10 cellular contexts compared by ENCODE assay signal in genomic region chr6:33278392-33278741, GRCh38. TPM values are rescaled to one million over a fixed set of nuclear protein-coding genes. Genes with fewer than 3 reads are reported as not detected.
DNase-seq lines count a peak whose midpoint lies in the region; ATAC-seq and TF ChIP-seq lines count a peak whose summit lies in the region.
"Had no signal": no experiment of that assay in that cellular context is flagged by ENCODE, and none has a peak within 500 bp of the region (broad histone marks: within the 10 kb centered on the region; RNA-seq: fewer than 3 reads in every experiment).

No MANE protein-coding gene starts in this region.

- H3K27ac ChIP-seq in iPS-20b (ENCODE audit: low read length) (no peak overlapping the region), transverse colon (peak overlapping the region; percentile 91 to 98 (median 94)), MM.1S (ENCODE audit: low read length) (no peak overlapping the region)

- peaks cover 23% of the 10 kb centered on the region for H4K20me1 ChIP-seq in MM.1S (ENCODE audit: insufficient read depth, low read length)

- no peaks in the 10 kb centered on the region for H3K9me2 ChIP-seq in MM.1S (replicated peaks; ENCODE audit: insufficient read depth, low read length)

- peaks cover 67% of the 10 kb centered on the region for H3K4me1 Mint-ChIP-seq in activated naive CD4-positive, alpha-beta T cell treated with anti-CD3 and anti-CD28 coated beads, Interleukin-2, amount 10 ng/mL, durations not matched to agents 7 days and 5 days
- H3K4me1 Mint-ChIP-seq in T-cell, result peaks cover 53 to 61% (median 55%) of the 10 kb centered on the region in 3 donors

- TF ChIP-seq CTCF in transverse colon (IDR thresholded peaks at IDR 0.05), result no peak
- TF ChIP-seq CTCF in MM.1S (IDR thresholded peaks at IDR 0.05; ENCODE audit: low read length), result no peak

- in situ Hi-C loops in transverse colon (cut with MboI; ENCODE audit: low pct_ligation_motif_present in 1 of 4, low pct_unique_long_range_greater_than_20kb in 1 of 4, low sequenced_read_pairs in 3 of 4), result no loop called here

- no peak overlapping the region; the same call in 1 of the 2 replicates for H3K9ac ChIP-seq in iPS-20b (ENCODE audit: low read depth, low read length)
- no peak overlapping the region for H3K9ac ChIP-seq in MM.1S (ENCODE audit: low read length)

- intact Hi-C loops in transverse colon (cut with DNase I; ENCODE audit: low total_unique reads), result no loop called here

- TF ChIP-seq EP300 in transverse colon (IDR thresholded peaks at IDR 0.05; ENCODE audit: low read depth), result no peak

- H3K4me2 ChIP-seq in MM.1S (ENCODE audit: low read depth, low read length), result no peak overlapping the region

- peak overlapping the region; percentile 91 for H3K4me3 Mint-ChIP-seq in activated naive CD4-positive, alpha-beta T cell treated with anti-CD3 and anti-CD28 coated beads, Interleukin-2, amount 10 ng/mL, durations not matched to agents 7 days and 5 days
- peak overlapping the region; percentile 90 to 94 (median 92) for H3K4me3 Mint-ChIP-seq in T-cell

- H3K27me3 Mint-ChIP-seq in activated naive CD4-positive, alpha-beta T cell treated with anti-CD3 and anti-CD28 coated beads, Interleukin-2, amount 10 ng/mL, durations not matched to agents 7 days and 5 days, result peaks cover 4% of the 10 kb centered on the region
- H3K27me3 Mint-ChIP-seq in T-cell, result no peaks in the 10 kb centered on the region

- peaks cover 50% of the 10 kb centered on the region for H3F3A ChIP-seq in MM.1S (ENCODE audit: insufficient read depth, low read length)

- H3K27me3 ChIP-seq in iPS-20b (ENCODE audit: insufficient read depth, low read length), result no peaks in the 10 kb centered on the region
- H3K27me3 ChIP-seq in transverse colon, result no peaks in the 10 kb centered on the region
- H3K27me3 ChIP-seq in MM.1S (replicated peaks; ENCODE audit: insufficient read depth, low read length), result no peaks in the 10 kb centered on the region

- peak overlapping the region; percentile 97 for H3K27ac Mint-ChIP-seq in activated naive CD4-positive, alpha-beta T cell treated with anti-CD3 and anti-CD28 coated beads, Interleukin-2, amount 10 ng/mL, durations not matched to agents 7 days and 5 days
- peak overlapping the region; percentile 94 to 96 for H3K27ac Mint-ChIP-seq in T-cell

- 92% methylated on average over 8 of the region's 9 CpGs; no CpG with 5 or more reads in 1 of the 2 donors for WGBS in transverse colon (ENCODE audit: low coverage in 1 of 2), 2 donors

- H3K79me2 ChIP-seq in MM.1S (ENCODE audit: low read length), result peaks cover 26% of the 10 kb centered on the region

- ATAC-seq in T-cell (replicated peaks in 1 of 4), result no peak

- H3K4me3 ChIP-seq in iPS-20b (ENCODE audit: low read length), result peak overlapping the region; percentile 94; the same call in 1 of the 2 replicates
- no peak overlapping the region for H3K4me3 ChIP-seq in transverse colon
- H3K4me3 ChIP-seq in MM.1S (ENCODE audit: low read length), result no peak overlapping the region

- no peaks in the 10 kb centered on the region for H3K9me3 Mint-ChIP-seq in activated naive CD4-positive, alpha-beta T cell treated with anti-CD3 and anti-CD28 coated beads, Interleukin-2, amount 10 ng/mL, durations not matched to agents 7 days and 5 days
- H3K9me3 Mint-ChIP-seq in T-cell, result no peaks in the 10 kb centered on the region

- no peak for TF ChIP-seq POLR2A in transverse colon (IDR thresholded peaks at IDR 0.05)

- H3K36me3 Mint-ChIP-seq in activated naive CD4-positive, alpha-beta T cell treated with anti-CD3 and anti-CD28 coated beads, Interleukin-2, amount 10 ng/mL, durations not matched to agents 7 days and 5 days, result peaks cover 63% of the 10 kb centered on the region
- peaks cover 34% of the 10 kb centered on the region for H3K36me3 Mint-ChIP-seq in T-cell

- CTCF ChIA-PET in activated naive CD4-positive, alpha-beta T cell treated with anti-CD3 and anti-CD28 coated beads, Interleukin-2, amount 10 ng/mL, durations not matched to agents 7 days and 5 days (lab: Charles Lee), result interaction anchor here (1.1 to 2.4 kb wide), 4 partner anchors 11 to 67 kb away, joined by 4 to 11 read pairs (median 7); partner anchors contain the start of genes PFDN6, RGL2 and WDR46
- CTCF ChIA-PET in T-cell (lab: Charles Lee), result interaction anchor here in 1 of 2 donors (0.6 to 1.9 kb wide), 2 partner anchors 10 to 39 kb away, joined by 5 to 6 read pairs; partner anchors contain the start of genes PFDN6, WDR46 and ZBTB22

- H3K4me1 ChIP-seq in iPS-20b (ENCODE audit: insufficient read depth, low read length) (peaks cover 13% of the 10 kb centered on the region), transverse colon (peaks cover 24 to 51% (median 43%) of the 10 kb centered on the region in 4 donors), MM.1S (ENCODE audit: low read length) (peaks cover 5% of the 10 kb centered on the region)

- H2AFZ ChIP-seq in MM.1S (ENCODE audit: low read length), result no peak overlapping the region

- DNase-seq in activated naive CD4-positive, alpha-beta T cell treated with anti-CD3 and anti-CD28 coated beads, Interleukin-2, amount 10 ng/mL, durations not matched to agents 7 days and 5 days, result no peak
- no peak for DNase-seq in activated naive CD4-positive, alpha-beta T cell treated with anti-CD3 and anti-CD28 coated beads, Interleukin-2, amount 50 U/mL, for 16 hours
- no peak for DNase-seq in T-cell
- DNase-seq in transverse colon, result no peak
- DNase-seq in MM.1S, result no peak
- no peak for DNase-seq in NCI-H2107 (lab: John Stamatoyannopoulos, UW)
- DNase-seq in stimulated activated CD4-positive, alpha-beta T cell treated with anti-CD3 and anti-CD28 coated beads, Interleukin-4, amount 100 ng/mL, for 1 hour, result no peak
- DNase-seq: NCI-H1436, SHP77 had no signal

- POLR2A ChIA-PET in T-cell (lab: Charles Lee), result interaction anchor here in 1 of 2 donors (0.7 to 3.0 kb wide), 2 partner anchors 11 to 28 kb away, joined by 3 to 10 read pairs; partner anchors contain the start of genes PFDN6 and WDR46

- H3K36me3 ChIP-seq in iPS-20b (ENCODE audit: insufficient read depth, low read depth, low read length) (peaks cover 80% of the 10 kb centered on the region), transverse colon (no peaks in the 10 kb centered on the region), MM.1S (replicated peaks; ENCODE audit: insufficient read depth, low read length) (peaks cover 2% of the 10 kb centered on the region; the same call in 1 of the 2 replicates)

- H3K9me3 ChIP-seq in iPS-20b (ENCODE audit: insufficient read depth, low read depth, low read length), result no peaks in the 10 kb centered on the region
- no peaks in the 10 kb centered on the region for H3K9me3 ChIP-seq in transverse colon
- no peaks in the 10 kb centered on the region for H3K9me3 ChIP-seq in MM.1S (replicated peaks; ENCODE audit: insufficient read depth, low read length)

RNA-seq across cellular contexts. Expression of gene B3GALT4, which starts 1.4 kb away (rescaled TPM):
- total RNA-seq in T-cell, result 10 to 100 TPM; 12.2 to 47.2 (median 40.4) TPM
- total RNA-seq in transverse colon, result 10 to 100 TPM; 39.4 to 49.0 (median 41.8) TPM

RNA-seq across cellular contexts. Expression of gene RPS18, which starts 6.5 kb away (rescaled TPM):
- total RNA-seq in T-cell (1,000 to 10,000 TPM; 3,249 to 4,871 (median 4,590) TPM), transverse colon (1,000 to 10,000 TPM in 2 of 4 donors, 100 to 1,000 TPM in 2; 773 to 2,238 (median 1,359) TPM)

RNA-seq across cellular contexts. Expression of gene VPS52, which starts 6.7 kb away (rescaled TPM):
- total RNA-seq in T-cell, result 100 to 1,000 TPM in 1 of 5 donors, 10 to 100 TPM in 4; 81.4 to 100 (median 87.6) TPM
- total RNA-seq in transverse colon, result 10 to 100 TPM; 52.4 to 93.3 (median 63.4) TPM

RNA-seq across cellular contexts. Expression of gene WDR46, which starts 10.7 kb away (rescaled TPM):
- total RNA-seq in T-cell (10 to 100 TPM; 38.3 to 74.4 (median 60.4) TPM), transverse colon (10 to 100 TPM; 25.0 to 87.2 (median 55.8) TPM)

RNA-seq across cellular contexts. Expression of gene PFDN6, which starts 11.0 kb away (rescaled TPM):
- total RNA-seq in T-cell, result 10 to 100 TPM; 16.1 to 51.4 (median 40.5) TPM
- total RNA-seq in transverse colon, result 10 to 100 TPM in 3 of 4 donors, not detected in 1; 23.6 to 39.8 (median 28.1) TPM

Comparison
In these comparisons a context has a peak if more than half of its experiments do, and no peak if none do; other contexts are left out.
1. H3K27ac ChIP-seq: peak in transverse colon (4 of 4); none in iPS-20b (single experiment) and MM.1S (single experiment).